Comparison of ENCODE assay signal across 8 cellular contexts in the genomic region with DNA sequence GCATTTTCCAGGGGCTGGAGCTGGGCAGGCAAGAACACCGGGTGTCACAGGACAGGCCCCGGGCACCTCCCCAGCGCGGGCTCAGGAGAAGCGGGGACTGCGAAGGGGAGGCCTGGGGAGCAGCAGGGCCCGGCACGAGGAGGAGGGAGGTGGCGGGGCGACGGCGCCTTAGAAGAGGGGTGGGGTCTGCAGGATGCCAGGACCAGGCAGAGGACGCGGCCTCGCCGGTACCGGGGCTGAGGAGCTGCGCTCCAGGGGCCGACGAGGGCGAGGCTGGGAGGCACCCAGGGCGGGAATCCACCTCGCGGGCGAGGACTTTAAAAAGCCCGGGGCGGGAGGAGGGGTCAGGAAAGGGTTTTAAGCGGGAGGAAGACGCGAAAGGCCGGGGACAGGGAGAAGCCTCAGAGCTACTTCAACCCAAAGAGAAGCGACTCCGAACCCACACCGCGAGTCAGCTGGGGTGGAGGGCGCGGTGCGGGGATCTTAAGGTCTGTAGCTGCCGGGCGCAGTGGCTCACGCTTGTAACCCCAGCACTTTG. TPM values are rescaled to one million over a fixed set of nuclear protein-coding genes. Genes with fewer than 3 reads are reported as not detected.
DNase-seq lines count a peak whose midpoint lies in the region; ATAC-seq and TF ChIP-seq lines count a peak whose summit lies in the region.

No MANE protein-coding gene starts in this region.

- peaks cover 9% of the 10 kb centered on the region for H3K4me1 ChIP-seq in CD8-positive, alpha-beta memory T cell (ENCODE audit: insufficient read depth, low read length)
- peaks cover 0 to 24% (median 11%) of the 10 kb centered on the region in 12 donors for H3K4me1 ChIP-seq in heart left ventricle
- no peaks in the 10 kb centered on the region for H3K4me1 ChIP-seq in ovary (ENCODE audit: insufficient read depth)

- TF ChIP-seq CTCF in heart left ventricle (IDR thresholded peaks at IDR 0.05) = no peak
- TF ChIP-seq CTCF in ovary (IDR thresholded peaks at IDR 0.05) = no peak

- WGBS in heart left ventricle, 4 donors = 0 to 3% (median 1%) methylated on average over 29 to 41 of the region's 41 CpGs
- WGBS in ovary, 3 donors = 1% methylated on average over 38 to 41 of the region's 41 CpGs

- in situ Hi-C loops in KBM-7 (cut with MboI; ENCODE audit: low pct_unique_long_range_greater_than_20kb, low sequenced_read_pairs) = no loop called here

- peaks cover 14 to 80% (median 61%) of the 10 kb centered on the region in 5 donors for H3K9me3 Mint-ChIP-seq in CD8-positive, alpha-beta memory T cell
- peaks cover 49% of the 10 kb centered on the region for H3K9me3 Mint-ChIP-seq in activated naive CD4-positive, alpha-beta T cell treated with anti-CD3 and anti-CD28 coated beads, Interleukin-2, amount 10 ng/mL, durations not matched to agents 7 days and 5 days

- H3K4me3 Mint-ChIP-seq in CD8-positive, alpha-beta memory T cell = peak overlapping the region; percentile 67 to 94 (median 85)
- peak overlapping the region; percentile 83 for H3K4me3 Mint-ChIP-seq in activated naive CD4-positive, alpha-beta T cell treated with anti-CD3 and anti-CD28 coated beads, Interleukin-2, amount 10 ng/mL, durations not matched to agents 7 days and 5 days

- H3K9me3 ChIP-seq in CD8-positive, alpha-beta memory T cell (ENCODE audit: low read length) = no peaks in the 10 kb centered on the region
- H3K9me3 ChIP-seq in heart left ventricle = peaks cover 0 to 52% (median 5%) of the 10 kb centered on the region in 12 donors
- H3K9me3 ChIP-seq in ovary = no peaks in the 10 kb centered on the region

- no peak for TF ChIP-seq EP300 in ovary (IDR thresholded peaks at IDR 0.05)

- peak overlapping the region; percentile 57 for H3K27ac ChIP-seq in CD8-positive, alpha-beta memory T cell (ENCODE audit: low read depth, low read length)
- H3K27ac ChIP-seq in heart left ventricle = peak overlapping the region; percentile 44 to 89 (median 82)
- peak overlapping the region in 1 of 2 donors; percentile 33 for H3K27ac ChIP-seq in ovary

- peaks cover 3% of the 10 kb centered on the region for H3K36me3 ChIP-seq in CD8-positive, alpha-beta memory T cell (ENCODE audit: insufficient read depth, low read length)
- peaks cover 0 to 14% (median 6%) of the 10 kb centered on the region in 9 donors for H3K36me3 ChIP-seq in heart left ventricle
- no peaks in the 10 kb centered on the region for H3K36me3 ChIP-seq in ovary

- peak; percentile 18 to 57 (median 48) for ATAC-seq in heart left ventricle
- ATAC-seq in HG03159 (IDR thresholded peaks at IDR 0.05; ENCODE audit: unreplicated experiment) = no peak

- H3K27me3 Mint-ChIP-seq in CD8-positive, alpha-beta memory T cell = peaks cover 0 to 5% of the 10 kb centered on the region in 2 donors
- no peaks in the 10 kb centered on the region for H3K27me3 Mint-ChIP-seq in activated naive CD4-positive, alpha-beta T cell treated with anti-CD3 and anti-CD28 coated beads, Interleukin-2, amount 10 ng/mL, durations not matched to agents 7 days and 5 days

- TF ChIP-seq POLR2A in heart left ventricle (IDR thresholded peaks at IDR 0.05) (no peak), ovary (IDR thresholded peaks at IDR 0.05) (no peak)

- DNase-seq in CD8-positive, alpha-beta memory T cell = peak in 2 of 5 donors; percentile 15 to 22
- DNase-seq in NCI-H146 treated with DMSO at 0.1 percent for 48 hours (lab: John Stamatoyannopoulos, UW; ENCODE audit: unreplicated experiment) = peak; percentile 43
- peak; percentile 57 for DNase-seq in activated naive CD4-positive, alpha-beta T cell treated with anti-CD3 and anti-CD28 coated beads, Interleukin-2, amount 10 ng/mL, durations not matched to agents 7 days and 5 days
- peak; percentile 31 to 64 (median 42) for DNase-seq in heart left ventricle
- peak; percentile 29 to 56 (median 40) for DNase-seq in ovary
- no peak for DNase-seq in KBM-7
- DNase-seq in NOMO-1 treated with DMSO at 0.1 percent for 48 hours (lab: John Stamatoyannopoulos, UW; ENCODE audit: unreplicated experiment) = no peak

- peak overlapping the region in 7 of 8 donors; percentile 50 to 95 (median 61) for H3K27ac Mint-ChIP-seq in CD8-positive, alpha-beta memory T cell
- H3K27ac Mint-ChIP-seq in activated naive CD4-positive, alpha-beta T cell treated with anti-CD3 and anti-CD28 coated beads, Interleukin-2, amount 10 ng/mL, durations not matched to agents 7 days and 5 days = peak overlapping the region; percentile 90

- peaks cover 19 to 37% (median 19%) of the 10 kb centered on the region in 3 donors for H3K4me1 Mint-ChIP-seq in CD8-positive, alpha-beta memory T cell
- H3K4me1 Mint-ChIP-seq in activated naive CD4-positive, alpha-beta T cell treated with anti-CD3 and anti-CD28 coated beads, Interleukin-2, amount 10 ng/mL, durations not matched to agents 7 days and 5 days = peaks cover 24% of the 10 kb centered on the region

- intact Hi-C loops in heart left ventricle (cut with DNase I) = loop anchor here in 4 of 10 donors (2.0 to 10.0 kb wide), 7 partner anchors 34 to 97 kb away; a partner anchor contains a TSS
- intact Hi-C loops in ovary (cut with DNase I) = no loop called here

- H3K27me3 ChIP-seq in CD8-positive, alpha-beta memory T cell (ENCODE audit: insufficient read depth, low read length, poor library complexity, severe bottlenecking) = no peaks in the 10 kb centered on the region
- H3K27me3 ChIP-seq in heart left ventricle = no peaks in the 10 kb centered on the region
- H3K27me3 ChIP-seq in ovary = no peaks in the 10 kb centered on the region

- peak overlapping the region; percentile 70 for H3K4me3 ChIP-seq in CD8-positive, alpha-beta memory T cell (ENCODE audit: low read length)
- H3K4me3 ChIP-seq in heart left ventricle (peak overlapping the region; percentile 70 to 88 (median 74)), ovary (peak overlapping the region; percentile 45)

- POLR2A ChIA-PET in CD8-positive, alpha-beta memory T cell (lab: Charles Lee) = no interaction called here

- CTCF ChIA-PET in CD8-positive, alpha-beta memory T cell (lab: Charles Lee) = no interaction called here
- CTCF ChIA-PET in activated naive CD4-positive, alpha-beta T cell treated with anti-CD3 and anti-CD28 coated beads, Interleukin-2, amount 10 ng/mL, durations not matched to agents 7 days and 5 days (lab: Charles Lee) = interaction anchor here (0.9 kb wide), 1 partner anchor 17 kb away, joined by 3 read pairs; no protein-coding TSS in a partner anchor

- H3K36me3 Mint-ChIP-seq in CD8-positive, alpha-beta memory T cell = peaks cover 14 to 53% (median 45%) of the 10 kb centered on the region in 3 donors
- H3K36me3 Mint-ChIP-seq in activated naive CD4-positive, alpha-beta T cell treated with anti-CD3 and anti-CD28 coated beads, Interleukin-2, amount 10 ng/mL, durations not matched to agents 7 days and 5 days = peaks cover 45% of the 10 kb centered on the region

RNA-seq across cellular contexts. Expression of a gene that starts 0.7 kb away (rescaled TPM):
- 1 to 10 TPM; 8.0 to 9.5 TPM for total RNA-seq in CD8-positive, alpha-beta memory T cell
- 7.7 TPM for polyA plus RNA-seq in CD8-positive, alpha-beta memory T cell
- total RNA-seq in heart left ventricle = 10 to 100 TPM in 1 of 9 donors, 1 to 10 TPM in 8; 5.3 to 10.6 (median 8.2) TPM
- 1 to 10 TPM; 2.7 to 3.8 TPM for polyA plus RNA-seq in heart left ventricle
- total RNA-seq in ovary = 10 to 100 TPM; 10.6 to 20.5 (median 15.6) TPM
- polyA plus RNA-seq in ovary = 1 to 10 TPM; 4.4 to 9.5 TPM

RNA-seq across cellular contexts. Expression of a gene that starts 25.5 kb away (rescaled TPM):
- total RNA-seq in CD8-positive, alpha-beta memory T cell = under 1 TPM; 0.22 to 0.66 TPM
- 1.4 TPM for polyA plus RNA-seq in CD8-positive, alpha-beta memory T cell
- total RNA-seq in heart left ventricle (10 to 100 TPM; 12.8 to 38.6 (median 21.4) TPM), ovary (10 to 100 TPM in 6 of 7 donors, 1 to 10 TPM in 1; 7.0 to 18.6 (median 12.4) TPM)
- polyA plus RNA-seq in heart left ventricle (10 to 100 TPM; 15.2 to 17.6 TPM), ovary (10 to 100 TPM in 1 of 2 donors, 1 to 10 TPM in 1; 9.1 to 12.0 TPM)

RNA-seq across cellular contexts. Expression of a gene that starts 35.0 kb away (rescaled TPM):
- 1 to 10 TPM; 5.0 to 5.6 TPM for total RNA-seq in CD8-positive, alpha-beta memory T cell
- polyA plus RNA-seq in CD8-positive, alpha-beta memory T cell = 8.7 TPM
- total RNA-seq in heart left ventricle (1 to 10 TPM in 4 of 9 donors, under 1 TPM in 5; 0.38 to 3.6 (median 1.00) TPM), ovary (10 to 100 TPM in 3 of 7 donors, 1 to 10 TPM in 4; 3.9 to 13.0 (median 8.8) TPM)
- polyA plus RNA-seq in heart left ventricle (1 to 10 TPM in 1 of 2 donors, under 1 TPM in 1; 0.85 to 1.2 TPM), ovary (10 to 100 TPM in 1 of 2 donors, 1 to 10 TPM in 1; 9.2 to 10.2 TPM)

RNA-seq across cellular contexts. Expression of a gene that starts 55.0 kb away (rescaled TPM):
- total RNA-seq in CD8-positive, alpha-beta memory T cell = 10 to 100 TPM; 20.9 to 22.3 TPM
- polyA plus RNA-seq in CD8-positive, alpha-beta memory T cell = 23.8 TPM
- 10 to 100 TPM in 8 of 9 donors, 1 to 10 TPM in 1; 10.0 to 24.7 (median 17.0) TPM for total RNA-seq in heart left ventricle
- polyA plus RNA-seq in heart left ventricle = 10 to 100 TPM; 14.4 to 19.8 TPM
- total RNA-seq in ovary = 10 to 100 TPM; 34.3 to 53.2 (median 37.6) TPM
- polyA plus RNA-seq in ovary = 10 to 100 TPM; 21.7 to 21.9 TPM

Comparison
In these comparisons a context has a peak if more than half of its experiments do, and no peak if none do; other contexts are left out.
1. DNase-seq: peak in NCI-H146 treated with DMSO at 0.1 percent for 48 hours (single experiment), activated naive CD4-positive, alpha-beta T cell treated with anti-CD3 and anti-CD28 coated beads, Interleukin-2, amount 10 ng/mL, durations not matched to agents 7 days and 5 days (single experiment), heart left ventricle (5 of 5) and ovary (5 of 5); none in KBM-7 (single experiment) and NOMO-1 treated with DMSO at 0.1 percent for 48 hours (single experiment).
2. RNA of a gene that starts 25.5 kb away (total RNA-seq): 12.8 to 38.6 TPM in heart left ventricle and 7.0 to 18.6 TPM in ovary; 0.22 to 0.66 TPM in CD8-positive, alpha-beta memory T cell; every median in the first group is over 4 times any median in the second.
3. Peak in every context shown above with its lines, with median percentiles within 50 percentile points of each other: H3K4me3 ChIP-seq.